Comparison of ENCODE assay signal across 8 cellular contexts in the genomic region with DNA sequence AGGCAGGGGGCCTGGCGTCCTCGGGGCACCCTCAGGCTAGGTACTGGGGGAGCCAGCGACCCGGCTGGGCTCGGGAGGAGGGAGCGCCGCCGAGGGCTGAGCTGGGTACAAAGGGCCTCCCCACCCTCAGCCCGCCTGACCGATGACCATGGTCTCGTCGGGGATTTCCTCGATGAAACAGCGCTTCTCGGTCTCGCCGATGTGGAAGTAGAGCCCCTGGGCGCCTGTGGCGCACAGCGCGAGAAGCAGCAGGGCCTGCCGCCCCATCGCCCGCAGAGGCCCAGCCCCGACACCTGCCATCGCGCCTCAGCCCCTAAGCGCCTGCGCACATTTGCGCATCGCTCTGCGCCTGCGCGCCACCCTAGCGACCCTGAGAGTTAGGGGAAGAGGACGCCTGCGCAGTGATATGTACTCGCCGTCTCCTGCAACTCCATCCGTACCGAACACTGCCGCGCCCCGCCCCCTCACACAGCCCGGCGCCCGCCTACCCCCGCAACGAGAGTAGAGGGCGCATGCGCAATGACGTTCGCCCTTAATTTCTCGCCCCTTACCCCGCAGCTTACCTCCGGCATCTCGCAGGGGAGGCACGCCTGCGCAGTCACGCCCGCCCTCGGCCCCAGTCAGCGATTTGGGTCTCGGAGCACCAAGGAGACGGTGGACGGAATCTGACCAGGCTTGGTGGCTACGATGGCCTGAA. TPM values are rescaled to one million over a fixed set of nuclear protein-coding genes. Genes with fewer than 3 reads are reported as not detected.
DNase-seq lines count a peak whose midpoint lies in the region; ATAC-seq and TF ChIP-seq lines count a peak whose summit lies in the region.

A gene (minus strand): TSS at position 325 of the 697 bp plus-strand sequence. CDS start 25 bp downstream, at position 300.

- H3K36me3 ChIP-seq in smooth muscle cell (ENCODE audit: low read depth) = no peaks in the 10 kb centered on the region

- DNase-seq in AG04450 (ENCODE audit: low read depth, low spot score) = peak; percentile 98
- DNase-seq in NCI-H226 = peak; percentile 97
- DNase-seq in WTC11 (ENCODE audit: low spot score) = peak; percentile 100
- DNase-seq in cardiac fibroblast (ENCODE audit: low read depth in 2 of 2) = peak; percentile 99
- peak; percentile 100 for DNase-seq in iPS-NIHi7 (ENCODE audit: extremely low spot score)
- peak; percentile 99 for DNase-seq in smooth muscle cell (lab: John Stamatoyannopoulos, UW; ENCODE audit: unreplicated experiment)

- H3K4me1 Mint-ChIP-seq in WTC11 = peaks cover 13% of the 10 kb centered on the region

- H3F3A ChIP-seq in smooth muscle cell (ENCODE audit: low read depth) = no peaks in the 10 kb centered on the region

- H3K27me3 ChIP-seq in AG04450 (ENCODE audit: control insufficient read depth, insufficient read depth, low read length) = peaks cover 5% of the 10 kb centered on the region
- H3K27me3 ChIP-seq in smooth muscle cell (ENCODE audit: low read depth) = no peaks in the 10 kb centered on the region

- H3K4me2 ChIP-seq in smooth muscle cell = peak within 1 kb of the TSS; percentile 92

- WGBS in smooth muscle cell (ENCODE audit: low lambda C conversion rate) = under 1% methylated on average over 47 of the region's 67 CpGs

- H2AFZ ChIP-seq in smooth muscle cell (ENCODE audit: low read depth) = peak within 1 kb of the TSS; percentile 96

- H3K9ac ChIP-seq in smooth muscle cell (ENCODE audit: low read depth) = peak within 1 kb of the TSS; percentile 85

- H3K27ac ChIP-seq in AG04450 (ENCODE audit: low read depth, low read length) (peak within 1 kb of the TSS; percentile 95), smooth muscle cell (ENCODE audit: low read depth) (peak within 1 kb of the TSS; percentile 90)

- H3K4me1 ChIP-seq in smooth muscle cell (ENCODE audit: low read depth) = peaks cover 14% of the 10 kb centered on the region

- POLR2A ChIA-PET in AG04450 (lab: Yijun Ruan, JAX) (interaction anchor here (0.5 to 2.0 kb wide), 8 partner anchors 9 to 417 kb away, joined by 3 to 11 read pairs (median 3); a partner anchor contains a TSS), WTC11 (lab: Charles Lee) (interaction anchor here (0.8 to 1.8 kb wide), 5 partner anchors 8 to 266 kb away, joined by 3 to 7 read pairs (median 6); a partner anchor contains a TSS)

- H3K27ac Mint-ChIP-seq in WTC11 = peak within 1 kb of the TSS; percentile 98

- H3K9me3 Mint-ChIP-seq in WTC11 = no peaks in the 10 kb centered on the region

- H3K4me3 ChIP-seq in AG04450 (ENCODE audit: low read depth, low read length) (peak within 1 kb of the TSS; percentile 94), cardiac fibroblast (replicated peaks in 1 of 2; ENCODE audit: low read depth in 2 of 2, low read length in 2 of 2) (peak within 1 kb of the TSS; percentile 87 to 91), smooth muscle cell (peak within 1 kb of the TSS; percentile 71)

- TF ChIP-seq CTCF in AG04450 (IDR thresholded peaks at IDR 0.05; ENCODE audit: low read depth, low read length) (no peak), WTC11 (IDR thresholded peaks at IDR 0.05) (no peak), cardiac fibroblast (IDR thresholded peaks at IDR 0.05; ENCODE audit: low read depth, low read length) (no peak), smooth muscle cell (IDR thresholded peaks at IDR 0.05; ENCODE audit: borderline replicate concordance, insufficient read depth, poor library complexity, severe bottlenecking) (no peak)

- H3K79me2 ChIP-seq in smooth muscle cell (ENCODE audit: low read depth) = peaks cover 16% of the 10 kb centered on the region

- peak within 1 kb of the TSS; percentile 92 for H3K4me3 Mint-ChIP-seq in WTC11

- H3K27me3 Mint-ChIP-seq in WTC11 (ENCODE audit: low read depth) = no peaks in the 10 kb centered on the region

- H3K9me3 ChIP-seq in AG04450 (ENCODE audit: control insufficient read depth, insufficient read depth, low read length) = no peaks in the 10 kb centered on the region; the same call in 1 of the 2 replicates
- H3K9me3 ChIP-seq in smooth muscle cell (replicated peaks; ENCODE audit: low read depth) = no peaks in the 10 kb centered on the region

- ATAC-seq in GM18909 (IDR thresholded peaks at IDR 0.05; ENCODE audit: poor library complexity, unreplicated experiment) (peak; percentile 93), HG03175 (IDR thresholded peaks at IDR 0.05; ENCODE audit: unreplicated experiment) (peak; percentile 90), WTC11 (peak; percentile 97)

- peaks cover 25% of the 10 kb centered on the region for H3K36me3 Mint-ChIP-seq in WTC11

- CTCF ChIA-PET in AG04450 (lab: Charles Lee) (interaction anchor here (1.2 to 1.7 kb wide), 2 partner anchors 137 to 554 kb away, joined by 5 to 6 read pairs; no protein-coding TSS in a partner anchor), WTC11 (lab: Charles Lee) (interaction anchor here (1.7 to 1.8 kb wide), 3 partner anchors 17 to 266 kb away, joined by 6 to 14 read pairs (median 7); a partner anchor contains a TSS)

- no peaks in the 10 kb centered on the region for H4K20me1 ChIP-seq in smooth muscle cell (ENCODE audit: low read depth)

TF ChIP-seq in WTC11, 78 proteins besides CTCF, POLR2A, EP300 and RAD21 (continues in another document):
- TF ChIP-seq ZNF423 (CRISPR knock-in tag; IDR thresholded peaks at IDR 0.05) (peak; percentile 49), ZNF232 (CRISPR knock-in tag; IDR thresholded peaks at IDR 0.05) (no peak), ATF1 (CRISPR knock-in tag; IDR thresholded peaks at IDR 0.05) (0 out of 2 replicates have a peak, but pooled peaks have one; percentile 62), FOXP1 (CRISPR knock-in tag; IDR thresholded peaks at IDR 0.05; ENCODE audit: borderline replicate concordance) (peak; percentile 91), NR1H2 (CRISPR knock-in tag; IDR thresholded peaks at IDR 0.05) (no peak), RELA (CRISPR knock-in tag; IDR thresholded peaks at IDR 0.05; ENCODE audit: borderline replicate concordance) (no peak), TEAD1 (CRISPR knock-in tag; IDR thresholded peaks at IDR 0.05) (no peak), ZNF121 (CRISPR knock-in tag; IDR thresholded peaks at IDR 0.05) (no peak), SMAD3 (CRISPR knock-in tag; IDR thresholded peaks at IDR 0.05; ENCODE audit: borderline replicate concordance) (no peak)
- TF ChIP-seq, protein P1, sequence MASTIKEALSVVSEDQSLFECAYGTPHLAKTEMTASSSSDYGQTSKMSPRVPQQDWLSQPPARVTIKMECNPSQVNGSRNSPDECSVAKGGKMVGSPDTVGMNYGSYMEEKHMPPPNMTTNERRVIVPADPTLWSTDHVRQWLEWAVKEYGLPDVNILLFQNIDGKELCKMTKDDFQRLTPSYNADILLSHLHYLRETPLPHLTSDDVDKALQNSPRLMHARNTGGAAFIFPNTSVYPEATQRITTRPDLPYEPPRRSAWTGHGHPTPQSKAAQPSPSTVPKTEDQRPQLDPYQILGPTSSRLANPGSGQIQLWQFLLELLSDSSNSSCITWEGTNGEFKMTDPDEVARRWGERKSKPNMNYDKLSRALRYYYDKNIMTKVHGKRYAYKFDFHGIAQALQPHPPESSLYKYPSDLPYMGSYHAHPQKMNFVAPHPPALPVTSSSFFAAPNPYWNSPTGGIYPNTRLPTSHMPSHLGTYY (CRISPR knock-in tag; IDR thresholded peaks at IDR 0.05) = no peak
- TF ChIP-seq, protein P2, sequence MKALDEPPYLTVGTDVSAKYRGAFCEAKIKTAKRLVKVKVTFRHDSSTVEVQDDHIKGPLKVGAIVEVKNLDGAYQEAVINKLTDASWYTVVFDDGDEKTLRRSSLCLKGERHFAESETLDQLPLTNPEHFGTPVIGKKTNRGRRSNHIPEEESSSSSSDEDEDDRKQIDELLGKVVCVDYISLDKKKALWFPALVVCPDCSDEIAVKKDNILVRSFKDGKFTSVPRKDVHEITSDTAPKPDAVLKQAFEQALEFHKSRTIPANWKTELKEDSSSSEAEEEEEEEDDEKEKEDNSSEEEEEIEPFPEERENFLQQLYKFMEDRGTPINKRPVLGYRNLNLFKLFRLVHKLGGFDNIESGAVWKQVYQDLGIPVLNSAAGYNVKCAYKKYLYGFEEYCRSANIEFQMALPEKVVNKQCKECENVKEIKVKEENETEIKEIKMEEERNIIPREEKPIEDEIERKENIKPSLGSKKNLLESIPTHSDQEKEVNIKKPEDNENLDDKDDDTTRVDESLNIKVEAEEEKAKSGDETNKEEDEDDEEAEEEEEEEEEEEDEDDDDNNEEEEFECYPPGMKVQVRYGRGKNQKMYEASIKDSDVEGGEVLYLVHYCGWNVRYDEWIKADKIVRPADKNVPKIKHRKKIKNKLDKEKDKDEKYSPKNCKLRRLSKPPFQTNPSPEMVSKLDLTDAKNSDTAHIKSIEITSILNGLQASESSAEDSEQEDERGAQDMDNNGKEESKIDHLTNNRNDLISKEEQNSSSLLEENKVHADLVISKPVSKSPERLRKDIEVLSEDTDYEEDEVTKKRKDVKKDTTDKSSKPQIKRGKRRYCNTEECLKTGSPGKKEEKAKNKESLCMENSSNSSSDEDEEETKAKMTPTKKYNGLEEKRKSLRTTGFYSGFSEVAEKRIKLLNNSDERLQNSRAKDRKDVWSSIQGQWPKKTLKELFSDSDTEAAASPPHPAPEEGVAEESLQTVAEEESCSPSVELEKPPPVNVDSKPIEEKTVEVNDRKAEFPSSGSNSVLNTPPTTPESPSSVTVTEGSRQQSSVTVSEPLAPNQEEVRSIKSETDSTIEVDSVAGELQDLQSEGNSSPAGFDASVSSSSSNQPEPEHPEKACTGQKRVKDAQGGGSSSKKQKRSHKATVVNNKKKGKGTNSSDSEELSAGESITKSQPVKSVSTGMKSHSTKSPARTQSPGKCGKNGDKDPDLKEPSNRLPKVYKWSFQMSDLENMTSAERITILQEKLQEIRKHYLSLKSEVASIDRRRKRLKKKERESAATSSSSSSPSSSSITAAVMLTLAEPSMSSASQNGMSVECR (CRISPR knock-in tag; IDR thresholded peaks at IDR 0.05; ENCODE audit: borderline replicate concordance) = peak; percentile 45; the same call in 1 of the 2 replicates
- TF ChIP-seq, protein P3, sequence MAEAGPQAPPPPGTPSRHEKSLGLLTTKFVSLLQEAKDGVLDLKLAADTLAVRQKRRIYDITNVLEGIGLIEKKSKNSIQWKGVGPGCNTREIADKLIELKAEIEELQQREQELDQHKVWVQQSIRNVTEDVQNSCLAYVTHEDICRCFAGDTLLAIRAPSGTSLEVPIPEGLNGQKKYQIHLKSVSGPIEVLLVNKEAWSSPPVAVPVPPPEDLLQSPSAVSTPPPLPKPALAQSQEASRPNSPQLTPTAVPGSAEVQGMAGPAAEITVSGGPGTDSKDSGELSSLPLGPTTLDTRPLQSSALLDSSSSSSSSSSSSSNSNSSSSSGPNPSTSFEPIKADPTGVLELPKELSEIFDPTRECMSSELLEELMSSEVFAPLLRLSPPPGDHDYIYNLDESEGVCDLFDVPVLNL (CRISPR knock-in tag; IDR thresholded peaks at IDR 0.05; ENCODE audit: borderline replicate concordance, low read depth) = no peak

RNA-seq across cellular contexts. Expression of the gene that starts here (rescaled TPM):
- polyA plus RNA-seq in AG04450 (2011; rRNA removed) (76.4 and 78.4 TPM in 2 replicates), smooth muscle cell (38.4 and 48.7 TPM in 2 replicates)
- 51.1 and 62.2 TPM in 2 replicates for polyA minus RNA-seq in AG04450 (2011; rRNA and poly(A)+ RNA removed)
- total RNA-seq in WTC11 (2021) (58.6 to 61.9 TPM (median 60.9 TPM) in 3 replicates), smooth muscle cell (50.8 and 83.5 TPM in 2 replicates)

Comparison
In these comparisons a context has a peak if more than half of its experiments do, and no peak if none do; other contexts are left out.
1. Peak in every context shown above with its lines: DNase-seq, ATAC-seq, H3K4me3 ChIP-seq and H3K27ac ChIP-seq.